Comparison of ENCODE assay signal across 9 cellular contexts in genomic region chr10:73663621-73664020, GRCh38. TPM values are rescaled to one million over a fixed set of nuclear protein-coding genes. Genes with fewer than 3 reads are reported as not detected.
"Had no signal": no experiment of that assay in that cellular context is flagged by ENCODE, and none has a peak within 500 bp of the region (broad histone marks: within the 10 kb centered on the region; RNA-seq: fewer than 3 reads in every experiment).

No MANE protein-coding gene starts in this region.

RNA-seq across cellular contexts. Expression of gene SYNPO2L, which starts 7.8 kb away (rescaled TPM):
- total RNA-seq: natural killer cell, occipital lobe, pulmonary artery endothelial cell, sigmoid colon, suprapubic skin had no signal
- polyA plus RNA-seq: naive thymus-derived CD4-positive, alpha-beta T cell; neural cell had no signal

RNA-seq across cellular contexts. Expression of gene MYOZ1, which starts 22.3 kb away (rescaled TPM):
- total RNA-seq: naive thymus-derived CD4-positive, alpha-beta T cell; natural killer cell; osteoblast; pulmonary artery endothelial cell; sigmoid colon; vagina had no signal
- polyA plus RNA-seq: naive thymus-derived CD4-positive, alpha-beta T cell had no signal

RNA-seq across cellular contexts. Expression of gene AGAP5, which starts 34.3 kb away (rescaled TPM):
- polyA plus RNA-seq: naive thymus-derived CD4-positive, alpha-beta T cell had no signal
